Comparison of ENCODE assay signal across 1 cellular context in the genomic region with DNA sequence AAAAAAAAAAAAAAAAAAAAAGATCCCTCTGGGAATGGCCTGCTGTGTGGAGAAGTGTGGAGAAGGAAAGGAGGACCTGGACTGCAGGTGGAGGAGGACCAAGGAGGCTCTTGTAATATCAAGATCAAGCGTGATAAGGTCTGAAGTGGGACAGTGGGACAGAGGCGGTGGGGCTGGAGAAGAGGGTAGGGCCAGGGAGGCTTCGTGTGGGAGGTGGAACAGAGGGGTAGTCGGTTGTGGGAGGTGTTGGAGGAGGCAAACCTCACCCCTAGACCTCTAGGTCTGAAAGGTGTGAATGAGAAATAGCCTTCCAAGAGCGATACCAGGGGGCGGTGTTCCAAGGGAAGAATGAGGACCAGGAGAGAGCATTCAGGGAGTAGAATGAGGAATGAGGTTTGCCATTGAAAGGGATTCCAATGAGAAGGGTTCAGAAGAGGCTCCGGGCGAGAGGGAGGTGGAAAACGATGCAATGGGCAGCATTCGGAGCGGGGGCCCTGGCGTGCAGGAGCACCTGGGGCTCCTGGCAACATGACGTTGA.
TF ChIP-seq lines count a peak whose summit lies in the region.

No MANE protein-coding gene starts in this region.

TF ChIP-seq in WTC11, 78 proteins besides CTCF, POLR2A, EP300 and RAD21 (continued from another document):
- TF ChIP-seq, protein P1, sequence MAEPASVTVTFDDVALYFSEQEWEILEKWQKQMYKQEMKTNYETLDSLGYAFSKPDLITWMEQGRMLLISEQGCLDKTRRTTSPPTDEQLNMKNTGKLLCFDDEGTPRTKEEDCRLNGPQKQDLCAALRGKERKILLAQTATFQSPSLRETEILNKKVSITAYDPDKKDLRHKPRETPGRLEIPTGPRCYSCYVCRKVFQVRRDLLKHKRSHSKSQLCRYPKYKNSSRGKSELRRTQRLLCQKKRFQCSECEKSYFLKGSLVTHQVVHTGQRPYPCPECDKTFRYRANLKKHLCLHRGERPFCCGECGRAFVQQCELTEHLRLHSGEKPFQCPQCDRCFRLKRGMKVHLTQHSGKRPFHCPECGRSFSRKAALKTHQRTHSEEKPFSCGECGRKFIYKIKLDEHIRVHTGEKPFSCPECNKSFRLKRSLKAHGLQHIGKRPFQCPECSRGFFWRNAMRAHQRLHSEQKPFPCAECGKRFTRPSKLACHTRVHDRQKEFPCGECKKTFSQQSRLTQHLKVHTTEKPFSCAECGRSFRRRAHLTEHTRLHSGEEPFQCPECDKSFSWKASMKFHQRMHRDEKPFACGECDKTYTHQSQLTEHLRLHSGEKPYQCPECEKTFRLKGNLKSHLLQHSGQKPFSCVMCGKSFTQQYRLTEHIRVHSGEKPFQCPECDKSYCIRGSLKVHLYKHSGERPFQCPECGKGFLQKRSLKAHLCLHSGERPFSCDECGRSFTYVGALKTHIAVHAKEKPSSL (CRISPR knock-in tag; conservative IDR thresholded peaks at IDR 0.05), result no peak
- no peak for TF ChIP-seq MXD4 (CRISPR knock-in tag; IDR thresholded peaks at IDR 0.05; ENCODE audit: borderline replicate concordance)
- no peak for TF ChIP-seq ZNF232 (CRISPR knock-in tag; IDR thresholded peaks at IDR 0.05)
- TF ChIP-seq, protein P2, sequence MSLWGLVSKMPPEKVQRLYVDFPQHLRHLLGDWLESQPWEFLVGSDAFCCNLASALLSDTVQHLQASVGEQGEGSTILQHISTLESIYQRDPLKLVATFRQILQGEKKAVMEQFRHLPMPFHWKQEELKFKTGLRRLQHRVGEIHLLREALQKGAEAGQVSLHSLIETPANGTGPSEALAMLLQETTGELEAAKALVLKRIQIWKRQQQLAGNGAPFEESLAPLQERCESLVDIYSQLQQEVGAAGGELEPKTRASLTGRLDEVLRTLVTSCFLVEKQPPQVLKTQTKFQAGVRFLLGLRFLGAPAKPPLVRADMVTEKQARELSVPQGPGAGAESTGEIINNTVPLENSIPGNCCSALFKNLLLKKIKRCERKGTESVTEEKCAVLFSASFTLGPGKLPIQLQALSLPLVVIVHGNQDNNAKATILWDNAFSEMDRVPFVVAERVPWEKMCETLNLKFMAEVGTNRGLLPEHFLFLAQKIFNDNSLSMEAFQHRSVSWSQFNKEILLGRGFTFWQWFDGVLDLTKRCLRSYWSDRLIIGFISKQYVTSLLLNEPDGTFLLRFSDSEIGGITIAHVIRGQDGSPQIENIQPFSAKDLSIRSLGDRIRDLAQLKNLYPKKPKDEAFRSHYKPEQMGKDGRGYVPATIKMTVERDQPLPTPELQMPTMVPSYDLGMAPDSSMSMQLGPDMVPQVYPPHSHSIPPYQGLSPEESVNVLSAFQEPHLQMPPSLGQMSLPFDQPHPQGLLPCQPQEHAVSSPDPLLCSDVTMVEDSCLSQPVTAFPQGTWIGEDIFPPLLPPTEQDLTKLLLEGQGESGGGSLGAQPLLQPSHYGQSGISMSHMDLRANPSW (CRISPR knock-in tag; conservative IDR thresholded peaks at IDR 0.05; ENCODE audit: low read depth), result no peak
- TF ChIP-seq CBFB (CRISPR knock-in tag; IDR thresholded peaks at IDR 0.05; ENCODE audit: low read depth), result no peak
- TF ChIP-seq TP53 (CRISPR knock-in tag; IDR thresholded peaks at IDR 0.05), result no peak
TF ChIP-seq in WTC11: peak in this region for 0.
